Comparison of ENCODE assay signal across 7 cellular contexts in the genomic region with DNA sequence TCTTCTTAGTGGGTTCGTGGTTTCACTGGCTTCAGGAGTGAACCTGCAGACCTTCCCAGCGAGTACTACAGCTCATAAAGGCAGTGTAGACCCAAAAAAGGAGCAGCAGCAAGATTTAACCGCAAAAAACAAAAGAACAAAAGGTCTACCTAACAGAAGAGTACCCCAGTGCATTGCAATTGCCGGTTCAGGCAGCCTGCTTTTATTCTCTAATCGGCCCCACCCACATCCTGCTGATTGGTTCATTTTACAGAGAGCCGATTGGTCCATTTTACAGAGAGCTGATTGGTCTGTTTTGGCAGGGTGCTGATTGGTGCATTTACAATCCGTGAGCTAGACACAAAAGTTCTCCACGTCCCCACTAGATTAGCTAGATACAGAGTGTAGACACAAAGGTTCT. TPM values are rescaled to one million over a fixed set of nuclear protein-coding genes. Genes with fewer than 3 reads are reported as not detected.
A peak's percentile ranks its signal among the peaks of the same experiment; 100 is the strongest.
DNase-seq lines count a peak whose midpoint lies in the region; ATAC-seq and TF ChIP-seq lines count a peak whose summit lies in the region.
"Had no signal": no experiment of that assay in that cellular context is flagged by ENCODE, and none has a peak within 500 bp of the region (broad histone marks: within the 10 kb centered on the region; RNA-seq: fewer than 3 reads in every experiment).

No MANE protein-coding gene starts in this region.

- CTCF ChIA-PET in CD8-positive, alpha-beta T cell (lab: Charles Lee) = interaction anchor here (0.6 to 7.4 kb wide), 7 partner anchors 24 to 321 kb away, joined by 3 to 58 read pairs (median 17); a partner anchor contains a TSS

- H3K4me3 Mint-ChIP-seq in CD8-positive, alpha-beta T cell = peak overlapping the region; percentile 66

- ATAC-seq in CD8-positive, alpha-beta T cell = no peak
- ATAC-seq in upper lobe of left lung (ENCODE audit: low FRiP score in 2 of 2) (no peak), HG03457 (IDR thresholded peaks at IDR 0.05; ENCODE audit: unreplicated experiment) (no peak)

- no peaks in the 10 kb centered on the region for H3K9me3 Mint-ChIP-seq in CD8-positive, alpha-beta T cell

- H3K36me3 ChIP-seq in CD8-positive, alpha-beta T cell (ENCODE audit: insufficient read depth, low read length) = no peaks in the 10 kb centered on the region
- no peaks in the 10 kb centered on the region for H3K36me3 ChIP-seq in upper lobe of left lung

- H3K27me3 Mint-ChIP-seq in CD8-positive, alpha-beta T cell (ENCODE audit: low read depth) = no peaks in the 10 kb centered on the region

- no peak for TF ChIP-seq POLR2A in upper lobe of left lung (IDR thresholded peaks at IDR 0.05)

- H3K4me1 Mint-ChIP-seq in CD8-positive, alpha-beta T cell (ENCODE audit: low read depth) = peaks cover 41% of the 10 kb centered on the region

- TF ChIP-seq CTCF in CD8-positive, alpha-beta T cell (IDR thresholded peaks at IDR 0.05) = no peak
- TF ChIP-seq CTCF in upper lobe of left lung (IDR thresholded peaks at IDR 0.05) = no peak

- 69 to 78% methylated on average over 8 of the region's 8 CpGs for WGBS in upper lobe of left lung, 2 donors

- intact Hi-C loops in CD8-positive, alpha-beta T cell (cut with DNase I, micrococcal nuclease) = no loop called here

- H3K4me1 ChIP-seq in CD8-positive, alpha-beta T cell (ENCODE audit: insufficient read depth, low read length) = peaks cover 25% of the 10 kb centered on the region
- peaks cover 16 to 44% (median 27%) of the 10 kb centered on the region in 4 donors for H3K4me1 ChIP-seq in upper lobe of left lung

- no peaks in the 10 kb centered on the region for H3K27me3 ChIP-seq in CD8-positive, alpha-beta T cell (ENCODE audit: insufficient read depth, low read length)
- no peaks in the 10 kb centered on the region for H3K27me3 ChIP-seq in upper lobe of left lung

- peaks cover 15% of the 10 kb centered on the region for H3K36me3 Mint-ChIP-seq in CD8-positive, alpha-beta T cell

- no peak overlapping the region for H3K27ac ChIP-seq in CD8-positive, alpha-beta T cell (ENCODE audit: low read depth, low read length)
- H3K27ac ChIP-seq in upper lobe of left lung = no peak overlapping the region

- POLR2A ChIA-PET in CD8-positive, alpha-beta T cell (lab: Charles Lee) = interaction anchor here (0.5 to 5.0 kb wide), 5 partner anchors 28 to 99 kb away, joined by 3 to 30 read pairs (median 3); a partner anchor contains a TSS

- H3K4me3 ChIP-seq in CD8-positive, alpha-beta T cell (ENCODE audit: low read depth, low read length) = no peak overlapping the region
- no peak overlapping the region for H3K4me3 ChIP-seq in upper lobe of left lung

- no peak for TF ChIP-seq EP300 in upper lobe of left lung (IDR thresholded peaks at IDR 0.05)

- DNase-seq in CD8-positive, alpha-beta T cell = peak in 5 of 7 experiments; percentile 23 to 74 (median 56)
- DNase-seq in NCI-H748 (lab: John Stamatoyannopoulos, UW; ENCODE audit: unreplicated experiment) = peak; percentile 67
- DNase-seq in cerebellar cortex (ENCODE audit: low spot score) = peak; percentile 33
- no peak for DNase-seq in upper lobe of left lung
- no peak for DNase-seq in DMS153 treated with DMSO at 0.1 percent for 48 hours (lab: John Stamatoyannopoulos, UW; ENCODE audit: unreplicated experiment)
- DNase-seq: Right ventricle myocardium superior had no signal

- peak overlapping the region; percentile 70 for H3K27ac Mint-ChIP-seq in CD8-positive, alpha-beta T cell

- no peaks in the 10 kb centered on the region for H3K9me3 ChIP-seq in CD8-positive, alpha-beta T cell (ENCODE audit: low read length)
- H3K9me3 ChIP-seq in upper lobe of left lung = no peaks in the 10 kb centered on the region

RNA-seq across cellular contexts. Expression of a gene that starts 2.0 kb away (rescaled TPM):
- 100 to 1,000 TPM; 222 to 226 TPM for total RNA-seq in CD8-positive, alpha-beta T cell
- 100 to 1,000 TPM in 5 of 6 donors, 10 to 100 TPM in 1; 67.3 to 336 (median 176) TPM for total RNA-seq in upper lobe of left lung

RNA-seq across cellular contexts. Expression of a gene that starts 4.5 kb away (rescaled TPM):
- 10 to 100 TPM; 45.7 to 49.3 TPM for total RNA-seq in CD8-positive, alpha-beta T cell
- total RNA-seq in upper lobe of left lung = 10 to 100 TPM; 14.6 to 67.1 (median 34.2) TPM

RNA-seq across cellular contexts. Expression of a gene that starts 22.8 kb away (rescaled TPM):
- 1 to 10 TPM; 2.3 to 2.4 TPM for total RNA-seq in CD8-positive, alpha-beta T cell
- total RNA-seq in upper lobe of left lung = 10 to 100 TPM; 18.4 to 33.4 (median 24.2) TPM

RNA-seq across cellular contexts. Expression of a gene that starts 31.2 kb away (rescaled TPM):
- total RNA-seq in CD8-positive, alpha-beta T cell = 1 to 10 TPM; 3.1 to 3.8 TPM
- total RNA-seq in upper lobe of left lung = 10 to 100 TPM in 4 of 6 donors, 1 to 10 TPM in 2; 3.5 to 22.8 (median 11.9) TPM
- total RNA-seq: Right ventricle myocardium superior had no signal

RNA-seq across cellular contexts. Expression of a gene that starts 31.3 kb away (rescaled TPM):
- 10 to 100 TPM; 41.5 to 42.3 TPM for total RNA-seq in CD8-positive, alpha-beta T cell
- total RNA-seq in upper lobe of left lung = 100 to 1,000 TPM in 3 of 6 donors, 10 to 100 TPM in 3; 62.9 to 281 (median 122) TPM

Comparison
In these comparisons a context has a peak if more than half of its experiments do, and no peak if none do; other contexts are left out.
1. DNase-seq: peak in CD8-positive, alpha-beta T cell (5 of 7), NCI-H748 (single experiment) and cerebellar cortex (single experiment); none in upper lobe of left lung (0 of 2) and DMS153 treated with DMSO at 0.1 percent for 48 hours (single experiment).
2. RNA of a gene that starts 22.8 kb away (total RNA-seq): 18.4 to 33.4 TPM in upper lobe of left lung; 2.3 to 2.4 TPM in CD8-positive, alpha-beta T cell; every median in the first group is over 4 times any median in the second.